Comparison of ENCODE assay signal across 8 cellular contexts in genomic region chr14:23286020-23286903, GRCh38. TPM values are rescaled to one million over a fixed set of nuclear protein-coding genes. Genes with fewer than 3 reads are reported as not detected.
DNase-seq lines count a peak whose midpoint lies in the region; ATAC-seq and TF ChIP-seq lines count a peak whose summit lies in the region.

Gene HOMEZ, minus strand, starts transcription at chr14:23286132. Its CDS starts 180 bp downstream, at chr14:23285952.

- DNase-seq in DMS 273 treated with DMSO at 0.1 percent for 48 hours (lab: John Stamatoyannopoulos, UW) (peak; percentile 98), IMR-90 (peak; percentile 97), OCI-M1 (lab: John Stamatoyannopoulos, UW) (peak; percentile 97), activated T-cell treated with anti-CD3 and anti-CD28 coated beads for 24 hours (ENCODE audit: low read depth) (peak; percentile 98), epithelial cell of prostate (ENCODE audit: low read depth, low spot score) (peak; percentile 89)
- DNase-seq in stimulated activated CD8-positive, alpha-beta memory T cell treated with anti-CD3 and anti-CD28 coated beads, Interleukin-4, amount 100 ng/mL, for 48 hours, result peak; percentile 99

- TF ChIP-seq CTCF in IMR-90 (conservative IDR thresholded peaks at IDR 0.05; ENCODE audit: low read depth, low read length), result 0 out of 2 replicates have a peak, but pooled peaks have one; percentile 7

- H3K27ac ChIP-seq in IMR-90 (ENCODE audit: insufficient read depth, low read length) (peak within 1 kb of the TSS; percentile 51), epithelial cell of prostate (peak within 1 kb of the TSS; percentile 83), mucosa of rectum (ENCODE audit: low read depth in 2 of 2, low read length in 2 of 2) (peak within 1 kb of the TSS; percentile 90 to 96)

- H4K5ac ChIP-seq in IMR-90 (ENCODE audit: low read depth, low read length), result peak within 1 kb of the TSS; percentile 54

- no peak for TF ChIP-seq RAD21 in IMR-90 (IDR thresholded peaks at IDR 0.05; ENCODE audit: low read length)

- no peaks in the 10 kb centered on the region for H4K20me1 ChIP-seq in IMR-90 (ENCODE audit: insufficient read depth, low read length)

- H2BK120ac ChIP-seq in IMR-90 (ENCODE audit: low read depth, low read length), result peak within 1 kb of the TSS; percentile 36

- H3K14ac ChIP-seq in IMR-90 (replicated peaks; ENCODE audit: low read depth, low read length), result peak within 1 kb of the TSS; percentile 79

- POLR2A ChIA-PET in IMR-90 (lab: Charles Lee; ENCODE audit: unreplicated experiment), result no interaction called here

- CTCF ChIA-PET in IMR-90 (lab: Yijun Ruan, JAX), result no interaction called here

- H3K4me2 ChIP-seq in IMR-90 (ENCODE audit: low read depth, low read length), result peak within 1 kb of the TSS; percentile 99

- dilution Hi-C loops in IMR-90 (cut with HindIII; ENCODE audit: low sequenced_read_pairs, unreplicated experiment), result no loop called here

- peak within 1 kb of the TSS; percentile 84 for H3K9ac ChIP-seq in IMR-90 (ENCODE audit: low read depth, low read length)
- H3K9ac ChIP-seq in mucosa of rectum (ENCODE audit: low read depth in 1 of 2, low read length in 2 of 2), result peak within 1 kb of the TSS; percentile 85 to 94

- peak within 1 kb of the TSS; percentile 72 to 89 for H4K8ac ChIP-seq in IMR-90 (ENCODE audit: low read depth in 2 of 2, low read length in 2 of 2)

- H3K23ac ChIP-seq in IMR-90 (ENCODE audit: low read depth, low read length), result peak within 1 kb of the TSS; percentile 83

- no peaks in the 10 kb centered on the region for H3K36me3 ChIP-seq in IMR-90 (ENCODE audit: control insufficient read depth, insufficient read depth, low read length)
- no peaks in the 10 kb centered on the region for H3K36me3 ChIP-seq in mucosa of rectum (ENCODE audit: control insufficient read depth in 2 of 2, insufficient read depth in 2 of 2, low read length in 2 of 2)

- H2AK5ac ChIP-seq in IMR-90 (ENCODE audit: low read depth, low read length), result peak within 1 kb of the TSS; percentile 78

- peak; percentile 28; the same call in 1 of the 2 replicates for TF ChIP-seq POLR2A in IMR-90 (IDR thresholded peaks at IDR 0.05; ENCODE audit: low read depth, low read length)

- no TSS peak for BruUV-seq in IMR-90 (replicated peaks; lab: Mats Ljungman, UMichigan)

- H4K91ac ChIP-seq in IMR-90 (ENCODE audit: insufficient read depth, low read depth, low read length), result peak within 1 kb of the TSS; percentile 68

- peak within 1 kb of the TSS; percentile 83 for H2AK9ac ChIP-seq in IMR-90 (replicated peaks; ENCODE audit: low read depth, low read length, poor library complexity)

- no peaks in the 10 kb centered on the region for H3K9me3 ChIP-seq in IMR-90 (ENCODE audit: control insufficient read depth, insufficient read depth, low read length)
- H3K9me3 ChIP-seq in mucosa of rectum (ENCODE audit: control insufficient read depth in 2 of 2, low read length in 2 of 2), result no peaks in the 10 kb centered on the region

- peak within 1 kb of the TSS; percentile 44 for H2BK5ac ChIP-seq in IMR-90 (ENCODE audit: low read depth, low read length, poor library complexity, severe bottlenecking)

- no peak within 1 kb of the TSS for H2BK20ac ChIP-seq in IMR-90 (ENCODE audit: low read depth, low read length)

- H2AFZ ChIP-seq in IMR-90 (replicated peaks; ENCODE audit: low read length, poor library complexity), result peak within 1 kb of the TSS; percentile 97

- in situ Hi-C loops in IMR-90 (cut with MboI; ENCODE audit: low sequenced_read_pairs), result no loop called here

- H3K56ac ChIP-seq in IMR-90 (ENCODE audit: extremely low read depth, insufficient read depth, low read length), result peak within 1 kb of the TSS; percentile 73

- no peak within 1 kb of the TSS for H2BK15ac ChIP-seq in IMR-90 (ENCODE audit: low read depth, low read length)

- ATAC-seq in GM21528 (IDR thresholded peaks at IDR 0.05; ENCODE audit: low FRiP score, unreplicated experiment) (peak; percentile 97), IMR-90 (ENCODE audit: low read depth) (peak; percentile 98)

- intact Hi-C loops in IMR-90 (cut with micrococcal nuclease), result loop anchor here (1.0 kb wide), 1 partner anchor 35 kb away; the partner anchor contains the start of gene PABPN1

- H3K4me3 ChIP-seq in IMR-90 (ENCODE audit: insufficient read depth, low read depth, low read length) (peak within 1 kb of the TSS; percentile 95), mucosa of rectum (ENCODE audit: low read length in 2 of 2) (peak within 1 kb of the TSS; percentile 76 to 94)

- peak within 1 kb of the TSS; percentile 61 for H3K4ac ChIP-seq in IMR-90 (ENCODE audit: low read depth, low read length)

- peaks cover 7% of the 10 kb centered on the region for H3K4me1 ChIP-seq in IMR-90 (ENCODE audit: control insufficient read depth, insufficient read depth, low read length)
- peaks cover 10 to 17% of the 10 kb centered on the region in 2 donors for H3K4me1 ChIP-seq in mucosa of rectum (ENCODE audit: control insufficient read depth in 2 of 2, insufficient read depth in 2 of 2, low read length in 2 of 2)

- 1% methylated on average over 19 of the region's 53 CpGs; no CpG with 5 or more reads in 1 of the 2 experiments for WGBS in IMR-90 (ENCODE audit: extremely low coverage in 2 of 2, insufficient read length in 1 of 2), 2 experiments

- peaks cover 6% of the 10 kb centered on the region; the same call in 1 of the 2 replicates for H3K9me1 ChIP-seq in IMR-90 (ENCODE audit: insufficient read depth, low read length)

- H3K18ac ChIP-seq in IMR-90 (ENCODE audit: low read depth, low read length), result peak within 1 kb of the TSS; percentile 47; the same call in 1 of the 2 replicates

- H3K27me3 ChIP-seq in IMR-90 (ENCODE audit: control insufficient read depth, insufficient read depth, low read length) (no peaks in the 10 kb centered on the region; the same call in 1 of the 2 replicates), mucosa of rectum (ENCODE audit: control insufficient read depth in 2 of 2, insufficient read depth in 2 of 2, low read length in 2 of 2) (no peaks in the 10 kb centered on the region)

- peaks cover 12 to 16% of the 10 kb centered on the region in 2 experiments for H3K79me1 ChIP-seq in IMR-90 (ENCODE audit: low read depth in 1 of 2, low read length in 2 of 2)

TF ChIP-seq in IMR-90, 13 proteins besides CTCF, POLR2A, EP300 and RAD21:
- TF ChIP-seq BHLHE40 (IDR thresholded peaks at IDR 0.05; ENCODE audit: low read depth, low read length) (peak; percentile 83), MAZ (IDR thresholded peaks at IDR 0.05; ENCODE audit: borderline replicate concordance, low read depth, low read length) (peak; percentile 76; the same call in 1 of the 2 replicates), FOS (IDR thresholded peaks at IDR 0.05; ENCODE audit: low read depth, low read length) (peak; percentile 72; the same call in 1 of the 2 replicates), MAFK (IDR thresholded peaks at IDR 0.05; ENCODE audit: low read depth, low read length) (no peak), RCOR1 (IDR thresholded peaks at IDR 0.05; ENCODE audit: insufficient replicate concordance, low read length) (no peak), MXI1 (IDR thresholded peaks at IDR 0.05; ENCODE audit: borderline replicate concordance, low read depth, low read length) (peak; percentile 20; the same call in 1 of the 2 replicates), RFX5 (IDR thresholded peaks at IDR 0.05; ENCODE audit: low read depth, low read length) (no peak)
- TF ChIP-seq, protein P1, sequence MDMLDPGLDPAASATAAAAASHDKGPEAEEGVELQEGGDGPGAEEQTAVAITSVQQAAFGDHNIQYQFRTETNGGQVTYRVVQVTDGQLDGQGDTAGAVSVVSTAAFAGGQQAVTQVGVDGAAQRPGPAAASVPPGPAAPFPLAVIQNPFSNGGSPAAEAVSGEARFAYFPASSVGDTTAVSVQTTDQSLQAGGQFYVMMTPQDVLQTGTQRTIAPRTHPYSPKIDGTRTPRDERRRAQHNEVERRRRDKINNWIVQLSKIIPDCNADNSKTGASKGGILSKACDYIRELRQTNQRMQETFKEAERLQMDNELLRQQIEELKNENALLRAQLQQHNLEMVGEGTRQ (IDR thresholded peaks at IDR 0.05; ENCODE audit: low read depth, low read length), result peak; percentile 62

RNA-seq across cellular contexts. Expression of gene HOMEZ, which starts in this region (rescaled TPM):
- 5.8 and 7.7 TPM in 2 replicates for total RNA-seq in IMR-90 (2012; rRNA removed)
- polyA plus RNA-seq in IMR-90 (2012; rRNA removed), result 9.7 and 10.3 TPM in 2 replicates
- polyA plus RNA-seq in IMR-90 (2012; cell fraction: cytosol; rRNA removed), result 4.1 and 4.2 TPM in 2 replicates
- polyA plus RNA-seq in IMR-90 (2012; cell fraction: nucleus; rRNA removed; ENCODE audit: low replicate concordance), result 3.1 and 5.7 TPM in 2 replicates

Comparison
In these comparisons a context has a peak if more than half of its experiments do, and no peak if none do; other contexts are left out.
1. Peak in every context shown above with its lines: DNase-seq, ATAC-seq, H3K4me3 ChIP-seq and H3K27ac ChIP-seq.